32 cellular contexts compared by ENCODE assay signal in genomic region chr18:42513416-42513815, GRCh38.
"Had no signal": no experiment of that assay in that cellular context is flagged by ENCODE, and none has a peak within 500 bp of the region (broad histone marks: within the 10 kb centered on the region; RNA-seq: fewer than 3 reads in every experiment).

No MANE protein-coding gene starts in this region.

- H3K36me3 ChIP-seq: cardiac muscle cell, Peyer's patch had no signal

- H3K4me3 ChIP-seq: cardiac muscle cell, K562, Peyer's patch had no signal

- H3K4me1 ChIP-seq: Peyer's patch had no signal

- H3K27ac ChIP-seq: cardiac muscle cell, Peyer's patch, VCaP had no signal

- DNase-seq: activated CD4-positive, alpha-beta T cell treated with anti-CD3 and anti-CD28 coated beads for 1 hour; activated CD4-positive, alpha-beta T cell treated with anti-CD3 and anti-CD28 coated beads for 48 hours; activated CD4-positive, alpha-beta T cell treated with anti-CD3 and anti-CD28 coated beads, Interleukin-2, amount 50 U/mL, for 4 hours; activated CD4-positive, CD25-positive, alpha-beta regulatory T cell; activated CD8-positive, alpha-beta T cell treated with anti-CD3 and anti-CD28 coated beads for 36 hours; activated effector memory CD4-positive, alpha-beta T cell treated with anti-CD3 and anti-CD28 coated beads, Interleukin-2, amount 50 U/mL, for 16 hours; activated naive CD4-positive, alpha-beta T cell; activated naive CD4-positive, alpha-beta T cell treated with anti-CD3 and anti-CD28 coated beads, Interleukin-2, amount 50 U/mL, for 16 hours; activated naive CD8-positive, alpha-beta T cell treated with anti-CD3 and anti-CD28 coated beads for 36 hours; activated T-cell treated with anti-CD3 and anti-CD28 coated beads, Interleukin-2, amount 50 U/mL, for 1 hour; activated T-cell treated with anti-CD3 and anti-CD28 coated beads, Interleukin-2, amount 50 U/mL, for 72 hours; amniotic stem cell; aorta; NCI-H1105; NCI-H1436 treated with DMSO at 0.1 percent for 48 hours; NCI-H1694 treated with DMSO at 0.1 percent for 48 hours; NCI-H2029; NCI-H2227 treated with DMSO at 0.1 percent for 48 hours; NCI-H526 treated with DMSO at 0.1 percent for 48 hours; NK-92 treated with Interleukin-12 subunit alpha and Interleukin-12 subunit beta, amount 100 ng/mL, for 24 hours; PC-3; Peyer's patch; RPMI8226; SIG-M5; SW 1271; T-helper 1 cell; T-helper 2 cell; T-helper 9 cell had no signal

- H3K27me3 ChIP-seq: cardiac muscle cell, Peyer's patch had no signal

- ATAC-seq: activated CD8-positive, alpha-beta T cell treated with anti-CD3 and anti-CD28 coated beads for 36 hours; activated T-cell treated with anti-CD3 and anti-CD28 coated beads, Interleukin-2, amount 50 U/mL, for 72 hours; activated T-helper 17 cell treated with anti-CD3 and anti-CD28 coated beads, Interleukin-2, amount 50 U/mL, for 72 hours; K562; PC-3 had no signal

- H3K9me3 ChIP-seq: Peyer's patch had no signal
